ENCODE assay signal across 8 cellular contexts in the genomic region with DNA sequence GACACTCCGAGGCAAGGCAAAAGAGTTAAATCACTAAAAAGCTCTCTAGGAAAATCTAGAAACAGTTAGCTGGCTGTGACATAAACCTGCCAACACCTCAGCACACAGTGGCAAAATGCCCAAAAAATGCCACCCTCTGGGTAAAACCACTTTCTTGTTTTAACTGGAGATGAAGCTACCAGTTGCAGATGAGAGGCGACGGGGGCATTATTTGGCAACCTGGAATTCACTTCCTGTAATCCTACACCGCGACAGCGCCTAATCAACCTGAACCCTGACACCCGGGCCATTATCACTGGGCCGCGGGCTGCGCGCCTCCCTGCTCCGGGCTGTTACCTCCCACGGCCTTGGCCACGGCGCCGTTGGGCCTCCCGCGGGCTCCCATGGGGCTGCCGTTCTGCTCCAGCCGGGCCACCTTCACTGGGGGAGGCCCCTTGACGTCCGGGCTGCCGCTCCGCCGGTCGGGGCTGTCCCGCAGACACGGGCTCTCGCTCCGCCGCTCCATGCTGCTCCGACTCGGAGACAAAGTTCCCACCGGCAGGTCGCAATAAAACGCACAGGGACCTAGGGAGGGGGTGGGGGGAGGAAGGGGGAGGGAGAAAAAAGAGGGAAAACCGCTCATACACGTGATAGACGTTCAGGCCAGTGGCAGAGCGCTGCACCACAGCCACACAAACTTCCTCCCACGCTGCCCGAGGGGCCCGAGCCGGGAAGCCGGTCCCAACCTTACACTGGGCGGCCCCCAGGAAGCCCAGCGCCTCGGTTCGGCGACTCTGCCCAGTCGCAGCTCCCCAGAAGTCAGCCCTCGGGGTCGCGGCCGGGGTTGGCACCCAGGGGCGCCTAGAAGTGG. TPM values are rescaled to one million over a fixed set of nuclear protein-coding genes. Genes with fewer than 3 reads are reported as not detected.
DNase-seq lines count a peak whose midpoint lies in the region; ATAC-seq, FAIRE-seq and TF ChIP-seq lines count a peak whose summit lies in the region.

No MANE protein-coding gene starts in this region.

- peaks cover 15% of the 10 kb centered on the region for H3K4me1 ChIP-seq in keratinocyte (ENCODE audit: control insufficient read depth, extremely low read depth, insufficient read depth, low read length)
- peaks cover 38 to 51% (median 40%) of the 10 kb centered on the region in 4 donors for H3K4me1 ChIP-seq in upper lobe of left lung

- H3K79me2 ChIP-seq in keratinocyte (ENCODE audit: control insufficient read depth, insufficient read depth, low read length): no peaks in the 10 kb centered on the region

- H3K4me3 ChIP-seq in keratinocyte (ENCODE audit: control insufficient read depth in 2 of 3, extremely low read depth in 1 of 3, insufficient read depth in 2 of 3, low read depth in 1 of 3, low read length in 3 of 3) (peak overlapping the region; percentile 33 to 49 (median 33)), upper lobe of left lung (peak overlapping the region in 3 of 4 donors; percentile 3 to 37 (median 27))

- no peaks in the 10 kb centered on the region for H4K20me1 ChIP-seq in keratinocyte (ENCODE audit: control insufficient read depth, extremely low read depth, insufficient read depth, low read length)

- H3K9me3 ChIP-seq in keratinocyte (ENCODE audit: control insufficient read depth, low read depth, low read length) (no peaks in the 10 kb centered on the region), upper lobe of left lung (no peaks in the 10 kb centered on the region)

- 4 to 5% methylated on average over 14 to 42 of the region's 56 CpGs for WGBS in upper lobe of left lung, 2 donors

- CTCF ChIA-PET in activated CD4-positive, alpha-beta T cell treated with anti-CD3 and anti-CD28 coated beads for 36 hours (lab: Charles Lee): interaction anchor here (0.6 to 0.8 kb wide), 2 partner anchors 9 to 817 kb away, joined by 3 read pairs; no protein-coding TSS in a partner anchor
- CTCF ChIA-PET in WTC11 (lab: Charles Lee): interaction anchor here (0.6 to 3.3 kb wide), 4 partner anchors 9 to 33 kb away, joined by 3 to 30 read pairs (median 4); no protein-coding TSS in a partner anchor
- CTCF ChIA-PET in activated CD8-positive, alpha-beta T cell treated with anti-CD3 and anti-CD28 coated beads for 36 hours (lab: Charles Lee): interaction anchor here (1.0 to 1.1 kb wide), 2 partner anchors 9 to 33 kb away, joined by 3 to 4 read pairs; no protein-coding TSS in a partner anchor

- peaks cover 41% of the 10 kb centered on the region for H3K27me3 ChIP-seq in keratinocyte (ENCODE audit: control insufficient read depth, extremely low read depth, insufficient read depth, low read length)
- peaks cover 0 to 50% (median 22%) of the 10 kb centered on the region in 4 donors for H3K27me3 ChIP-seq in upper lobe of left lung

- TF ChIP-seq CTCF in WTC11 (IDR thresholded peaks at IDR 0.05) (no peak), keratinocyte (optimal IDR thresholded peaks at IDR 0.05 in 1 of 3, IDR thresholded peaks at IDR 0.05 in 1 of 3, conservative IDR thresholded peaks at IDR 0.05 in 1 of 3; ENCODE audit: extremely low read depth in 1 of 3, insufficient read depth in 2 of 3, low read length in 3 of 3) (no peak), upper lobe of left lung (IDR thresholded peaks at IDR 0.05) (no peak)
- no peak for TF ChIP-seq CTCF in activated CD8-positive, alpha-beta T cell treated with anti-CD3 and anti-CD28 coated beads for 36 hours (IDR thresholded peaks at IDR 0.05)

- dilution Hi-C loops in keratinocyte (cut with MboI; ENCODE audit: extremely low pct_ligation_motif_present, low sequenced_read_pairs): no loop called here

- peak overlapping the region; percentile 67 for H3K4me2 ChIP-seq in keratinocyte (ENCODE audit: control insufficient read depth, extremely low read depth, insufficient read depth, low read depth, low read length)

- TF ChIP-seq EP300 in upper lobe of left lung (IDR thresholded peaks at IDR 0.05): no peak

- peak; percentile 37 for DNase-seq in activated CD4-positive, alpha-beta T cell treated with anti-CD3 and anti-CD28 coated beads for 36 hours
- DNase-seq in activated CD4-positive, alpha-beta T cell treated with anti-CD3 and anti-CD28 coated beads, Interleukin-2, amount 50 U/mL, for 1 hour: no peak
- DNase-seq in NCI-H1105 treated with DMSO at 0.1 percent for 48 hours (lab: John Stamatoyannopoulos, UW) (peak; percentile 86), WTC11 (ENCODE audit: low spot score) (peak; percentile 69), keratinocyte (ENCODE audit: low read depth, low spot score) (no peak), upper lobe of left lung (peak in 1 of 2 donors; percentile 86), activated gamma-delta T cell treated with Interleukin-2 at 50 U/mL for 16 hours (no peak)
- DNase-seq in activated CD8-positive, alpha-beta T cell treated with anti-CD3 and anti-CD28 coated beads for 36 hours: no peak

- peak; percentile 14 for ATAC-seq in activated CD4-positive, alpha-beta T cell treated with anti-CD3 and anti-CD28 coated beads for 36 hours
- ATAC-seq in WTC11: peak; percentile 38
- ATAC-seq in upper lobe of left lung (ENCODE audit: low FRiP score in 2 of 2): no peak
- ATAC-seq in activated CD8-positive, alpha-beta T cell treated with anti-CD3 and anti-CD28 coated beads for 36 hours: no peak

- peaks cover 19% of the 10 kb centered on the region for H3K4me1 Mint-ChIP-seq in activated CD4-positive, alpha-beta T cell treated with anti-CD3 and anti-CD28 coated beads for 36 hours
- peaks cover 29% of the 10 kb centered on the region for H3K4me1 Mint-ChIP-seq in WTC11
- H3K4me1 Mint-ChIP-seq in activated CD8-positive, alpha-beta T cell treated with anti-CD3 and anti-CD28 coated beads for 36 hours (ENCODE audit: low read depth): peaks cover 22% of the 10 kb centered on the region

- H3K9ac ChIP-seq in keratinocyte (ENCODE audit: control insufficient read depth, extremely low read depth, insufficient read depth, low read length): no peak overlapping the region

- H3K9me3 Mint-ChIP-seq in activated CD4-positive, alpha-beta T cell treated with anti-CD3 and anti-CD28 coated beads for 36 hours (ENCODE audit: low read depth): no peaks in the 10 kb centered on the region
- H3K9me3 Mint-ChIP-seq in WTC11: no peaks in the 10 kb centered on the region
- no peaks in the 10 kb centered on the region for H3K9me3 Mint-ChIP-seq in activated CD8-positive, alpha-beta T cell treated with anti-CD3 and anti-CD28 coated beads for 36 hours

- TF ChIP-seq POLR2A in upper lobe of left lung (IDR thresholded peaks at IDR 0.05): no peak

- no peak overlapping the region for H3K27ac Mint-ChIP-seq in activated CD4-positive, alpha-beta T cell treated with anti-CD3 and anti-CD28 coated beads for 36 hours
- H3K27ac Mint-ChIP-seq in WTC11: peak overlapping the region; percentile 15; the same call in 1 of the 2 replicates
- H3K27ac Mint-ChIP-seq in activated CD8-positive, alpha-beta T cell treated with anti-CD3 and anti-CD28 coated beads for 36 hours: no peak overlapping the region

- POLR2A ChIA-PET in activated CD4-positive, alpha-beta T cell treated with anti-CD3 and anti-CD28 coated beads for 36 hours (lab: Charles Lee): no interaction called here
- POLR2A ChIA-PET in WTC11 (lab: Charles Lee): interaction anchor here (0.6 to 0.9 kb wide), 2 partner anchors 9 to 13 kb away, joined by 3 read pairs; no protein-coding TSS in a partner anchor
- POLR2A ChIA-PET in activated CD8-positive, alpha-beta T cell treated with anti-CD3 and anti-CD28 coated beads for 36 hours (lab: Charles Lee): no interaction called here

- H3K36me3 ChIP-seq in keratinocyte (ENCODE audit: control insufficient read depth in 2 of 2, extremely low read depth in 1 of 2, insufficient read depth in 2 of 2, low read length in 2 of 2) (no peaks in the 10 kb centered on the region), upper lobe of left lung (no peaks in the 10 kb centered on the region)

- H3K9me1 ChIP-seq in keratinocyte (ENCODE audit: control insufficient read depth, extremely low read depth, insufficient read depth, low read length): no peaks in the 10 kb centered on the region

- H3K4me3 Mint-ChIP-seq in activated CD4-positive, alpha-beta T cell treated with anti-CD3 and anti-CD28 coated beads for 36 hours: no peak overlapping the region
- H3K4me3 Mint-ChIP-seq in WTC11: peak overlapping the region; percentile 92
- H3K4me3 Mint-ChIP-seq in activated CD8-positive, alpha-beta T cell treated with anti-CD3 and anti-CD28 coated beads for 36 hours: no peak overlapping the region

- intact Hi-C loops in activated CD4-positive, alpha-beta T cell treated with anti-CD3 and anti-CD28 coated beads for 36 hours (cut with DNase I, micrococcal nuclease): loop anchor here (2.0 kb wide), 1 partner anchor 15 kb away; no protein-coding TSS in a partner anchor
- intact Hi-C loops in activated CD8-positive, alpha-beta T cell treated with anti-CD3 and anti-CD28 coated beads for 36 hours (cut with micrococcal nuclease): no loop called here

- H3K27ac ChIP-seq in keratinocyte (ENCODE audit: control insufficient read depth, insufficient read depth, low read length): no peak overlapping the region
- H3K27ac ChIP-seq in upper lobe of left lung: no peak overlapping the region

- FAIRE-seq in keratinocyte (lab: Jason Lieb, UNC): no peak

- peak overlapping the region; percentile 56 for H2AFZ ChIP-seq in keratinocyte (ENCODE audit: control insufficient read depth, low read length)

- H3K27me3 Mint-ChIP-seq in activated CD4-positive, alpha-beta T cell treated with anti-CD3 and anti-CD28 coated beads for 36 hours: peaks cover 40% of the 10 kb centered on the region
- peaks cover 36% of the 10 kb centered on the region for H3K27me3 Mint-ChIP-seq in WTC11 (ENCODE audit: low read depth)
- H3K27me3 Mint-ChIP-seq in activated CD8-positive, alpha-beta T cell treated with anti-CD3 and anti-CD28 coated beads for 36 hours: peaks cover 46% of the 10 kb centered on the region

- H3K36me3 Mint-ChIP-seq in activated CD4-positive, alpha-beta T cell treated with anti-CD3 and anti-CD28 coated beads for 36 hours (ENCODE audit: low read depth): no peaks in the 10 kb centered on the region
- no peaks in the 10 kb centered on the region for H3K36me3 Mint-ChIP-seq in WTC11
- H3K36me3 Mint-ChIP-seq in activated CD8-positive, alpha-beta T cell treated with anti-CD3 and anti-CD28 coated beads for 36 hours (ENCODE audit: low read depth): no peaks in the 10 kb centered on the region

RNA-seq across cellular contexts. Expression of a gene that starts 2.0 kb away (rescaled TPM):
- under 1 TPM; 0.07 to 0.21 TPM for total RNA-seq in activated CD4-positive, alpha-beta T cell treated with anti-CD3 and anti-CD28 coated beads for 36 hours
- total RNA-seq in WTC11 (2021): 14.9 to 22.1 TPM (median 16.6 TPM) in 3 replicates
- polyA plus RNA-seq in keratinocyte: 1.4 to 1.5 TPM (median 1.4 TPM) in 3 replicates
- 1.5 TPM for polyA plus RNA-seq in keratinocyte (2011; ENCODE audit: low read depth)
- 1.0 and 1.3 TPM in 2 replicates for polyA plus RNA-seq in keratinocyte (2011; cell fraction: cytosol; rRNA removed)
- polyA plus RNA-seq in keratinocyte (2011; cell fraction: nucleus; rRNA removed): 6.7 and 10.4 TPM in 2 replicates
- 1.4 and 1.9 TPM in 2 replicates for polyA plus RNA-seq in keratinocyte (2012; ENCODE audit: low replicate concordance)
- 2.0 to 12.3 TPM (median 6.1 TPM) in 3 replicates for polyA minus RNA-seq in keratinocyte
- polyA minus RNA-seq in keratinocyte (2011; cell fraction: cytosol; rRNA and poly(A)+ RNA removed): 3.1 TPM
- polyA minus RNA-seq in keratinocyte (2011; cell fraction: nucleus; rRNA and poly(A)+ RNA removed): 6.9 and 15.8 TPM in 2 replicates
- total RNA-seq in upper lobe of left lung: 1 to 10 TPM; 1.7 to 9.4 (median 3.1) TPM
- under 1 TPM in 1 of 2 experiments, not detected in 1; 0.14 TPM for total RNA-seq in activated CD8-positive, alpha-beta T cell treated with anti-CD3 and anti-CD28 coated beads for 36 hours

Comparison
In these comparisons a context has a peak if more than half of its experiments do, and no peak if none do; other contexts are left out.
1. DNase-seq: peak in activated CD4-positive, alpha-beta T cell treated with anti-CD3 and anti-CD28 coated beads for 36 hours (single experiment), NCI-H1105 treated with DMSO at 0.1 percent for 48 hours (single experiment) and WTC11 (single experiment); none in activated CD4-positive, alpha-beta T cell treated with anti-CD3 and anti-CD28 coated beads, Interleukin-2, amount 50 U/mL, for 1 hour (single experiment), keratinocyte (single experiment), activated CD8-positive, alpha-beta T cell treated with anti-CD3 and anti-CD28 coated beads for 36 hours (single experiment) and activated gamma-delta T cell treated with Interleukin-2 at 50 U/mL for 16 hours (single experiment).
2. ATAC-seq: peak in activated CD4-positive, alpha-beta T cell treated with anti-CD3 and anti-CD28 coated beads for 36 hours (single experiment) and WTC11 (single experiment); none in upper lobe of left lung (0 of 2) and activated CD8-positive, alpha-beta T cell treated with anti-CD3 and anti-CD28 coated beads for 36 hours (single experiment).